17 cellular contexts compared by ENCODE assay signal in the genomic region with DNA sequence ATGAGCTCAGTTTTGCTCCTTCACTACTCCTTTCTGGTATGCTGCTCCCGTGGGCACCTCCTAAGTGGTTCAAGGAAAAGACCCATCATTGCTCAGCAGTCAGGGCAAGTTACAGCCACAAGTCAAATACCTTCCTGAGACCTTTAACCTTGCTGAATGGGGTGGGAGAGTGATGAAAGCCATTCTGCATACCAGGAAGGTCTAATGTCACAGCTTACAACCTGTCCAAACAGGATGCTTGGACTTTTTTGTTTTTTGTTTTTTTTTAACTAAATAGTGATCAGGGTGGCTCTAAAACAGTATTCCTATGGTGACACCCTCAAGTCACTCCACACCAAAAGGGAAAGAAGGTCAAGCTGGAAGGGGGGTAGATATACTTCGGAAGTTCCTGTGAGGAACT.
"Had no signal": no experiment of that assay in that cellular context is flagged by ENCODE, and none has a peak within 500 bp of the region (broad histone marks: within the 10 kb centered on the region; RNA-seq: fewer than 3 reads in every experiment).

No MANE protein-coding gene starts in this region.

- H3K27ac Mint-ChIP-seq: activated CD8-positive, alpha-beta T cell treated with anti-CD3 and anti-CD28 coated beads for 36 hours; activated naive CD8-positive, alpha-beta T cell treated with anti-CD3 and anti-CD28 coated beads, Interleukin-2, amount 10 ng/mL, durations not matched to agents 7 days and 5 days; naive B cell; stimulated activated effector memory CD8-positive, alpha-beta T cell treated with anti-CD3 and anti-CD28 coated beads, Interleukin-12 subunit alpha, Interleukin-12 subunit beta, amount 100 ng/mL, for 72 hours had no signal

- H3K4me1 ChIP-seq: breast epithelium, heart left ventricle, prostate gland, right lobe of liver, thyroid gland, vagina had no signal

- H3K9me3 Mint-ChIP-seq: activated CD8-positive, alpha-beta T cell treated with anti-CD3 and anti-CD28 coated beads for 36 hours; stimulated activated effector memory CD8-positive, alpha-beta T cell treated with anti-CD3 and anti-CD28 coated beads, Interleukin-12 subunit alpha, Interleukin-12 subunit beta, amount 100 ng/mL, for 72 hours had no signal

- H3K36me3 ChIP-seq: breast epithelium, heart left ventricle, prostate gland, right lobe of liver, thyroid gland, vagina, WERI-Rb-1 had no signal

- H3K9me3 ChIP-seq: breast epithelium, heart left ventricle, prostate gland, right lobe of liver, thyroid gland, vagina had no signal

- DNase-seq: activated CD4-positive, alpha-beta T cell treated with anti-CD3 and anti-CD28 coated beads for 4 hours; activated CD8-positive, alpha-beta memory T cell treated with anti-CD3 and anti-CD28 coated beads, Interleukin-2, amount 50 U/mL, for 48 hours; activated CD8-positive, alpha-beta T cell treated with anti-CD3 and anti-CD28 coated beads for 36 hours; activated naive CD8-positive, alpha-beta T cell treated with anti-CD3 and anti-CD28 coated beads, Interleukin-2, amount 10 ng/mL, durations not matched to agents 7 days and 5 days; anterior cingulate cortex; heart left ventricle; kidney; midbrain; naive B cell; nucleus accumbens; right lobe of liver; thyroid gland; WERI-Rb-1 had no signal

- H3K4me3 ChIP-seq: breast epithelium, heart left ventricle, prostate gland, right lobe of liver, thyroid gland, vagina had no signal

- H3K4me3 Mint-ChIP-seq: activated CD8-positive, alpha-beta T cell treated with anti-CD3 and anti-CD28 coated beads for 36 hours; activated naive CD8-positive, alpha-beta T cell treated with anti-CD3 and anti-CD28 coated beads, Interleukin-2, amount 10 ng/mL, durations not matched to agents 7 days and 5 days; naive B cell; stimulated activated effector memory CD8-positive, alpha-beta T cell treated with anti-CD3 and anti-CD28 coated beads, Interleukin-12 subunit alpha, Interleukin-12 subunit beta, amount 100 ng/mL, for 72 hours had no signal

- H3K27ac ChIP-seq: breast epithelium, heart left ventricle, prostate gland, right lobe of liver, thyroid gland, vagina, WERI-Rb-1 had no signal

- H3K4me1 Mint-ChIP-seq: activated naive CD8-positive, alpha-beta T cell treated with anti-CD3 and anti-CD28 coated beads, Interleukin-2, amount 10 ng/mL, durations not matched to agents 7 days and 5 days; naive B cell; stimulated activated effector memory CD8-positive, alpha-beta T cell treated with anti-CD3 and anti-CD28 coated beads, Interleukin-12 subunit alpha, Interleukin-12 subunit beta, amount 100 ng/mL, for 72 hours had no signal

- H3K27me3 Mint-ChIP-seq: activated CD8-positive, alpha-beta T cell treated with anti-CD3 and anti-CD28 coated beads for 36 hours; activated naive CD8-positive, alpha-beta T cell treated with anti-CD3 and anti-CD28 coated beads, Interleukin-2, amount 10 ng/mL, durations not matched to agents 7 days and 5 days; naive B cell had no signal

- ATAC-seq: activated CD8-positive, alpha-beta T cell treated with anti-CD3 and anti-CD28 coated beads for 36 hours; heart left ventricle; stimulated activated effector memory CD8-positive, alpha-beta T cell treated with anti-CD3 and anti-CD28 coated beads, Interleukin-12 subunit alpha, Interleukin-12 subunit beta, amount 100 ng/mL, for 72 hours had no signal

- H3K36me3 Mint-ChIP-seq: activated naive CD8-positive, alpha-beta T cell treated with anti-CD3 and anti-CD28 coated beads, Interleukin-2, amount 10 ng/mL, durations not matched to agents 7 days and 5 days; naive B cell; stimulated activated effector memory CD8-positive, alpha-beta T cell treated with anti-CD3 and anti-CD28 coated beads, Interleukin-12 subunit alpha, Interleukin-12 subunit beta, amount 100 ng/mL, for 72 hours had no signal

- H3K27me3 ChIP-seq: thyroid gland, vagina had no signal
